ENCODE assay signal across 8 cellular contexts in the genomic region with DNA sequence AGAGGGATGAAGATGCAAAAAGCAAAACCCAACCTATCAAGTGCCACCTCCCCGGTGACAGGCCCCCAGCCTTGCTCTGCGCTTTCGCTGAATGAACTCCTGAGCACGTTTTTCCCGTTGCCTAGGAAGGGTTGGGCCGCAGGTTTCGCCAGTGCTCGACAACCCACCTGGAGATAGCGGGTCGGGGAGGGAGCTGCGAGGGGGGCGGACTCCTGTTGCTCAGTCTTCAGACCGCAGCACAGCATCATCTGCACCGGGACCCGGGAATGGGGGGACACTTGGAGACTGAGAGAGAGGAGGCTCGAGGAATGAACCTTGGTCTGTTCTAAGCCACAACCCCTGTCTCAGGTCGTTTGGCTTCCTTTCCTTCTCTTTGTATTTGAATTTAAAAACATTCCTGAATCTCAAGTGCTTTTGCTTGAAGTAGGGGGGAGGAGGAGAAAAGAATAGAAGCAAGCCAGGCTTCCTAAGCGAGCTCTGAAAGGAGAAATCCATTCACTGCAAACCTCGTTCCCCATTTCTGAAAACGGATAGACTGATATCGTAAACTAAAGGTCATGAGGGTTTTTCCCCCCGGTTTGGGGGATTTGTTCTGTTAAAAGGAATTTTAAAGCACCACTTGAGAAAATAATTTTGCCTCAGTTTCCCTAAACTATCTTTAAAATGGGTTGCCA. TPM values are rescaled to one million over a fixed set of nuclear protein-coding genes. Genes with fewer than 3 reads are reported as not detected.
DNase-seq lines count a peak whose midpoint lies in the region; FAIRE-seq and TF ChIP-seq lines count a peak whose summit lies in the region.

No MANE protein-coding gene starts in this region.

- H3F3A ChIP-seq in SU-DHL-6 (ENCODE audit: insufficient read depth): 0 out of 2 replicates have a peak, but pooled peaks cover 3% of the 10 kb centered on the region

- no peaks in the 10 kb centered on the region for H3K4me1 ChIP-seq in mucosa of rectum (ENCODE audit: control insufficient read depth in 2 of 2, insufficient read depth in 2 of 2, low read length in 2 of 2)
- H3K4me1 ChIP-seq in small intestine (ENCODE audit: control insufficient read depth in 2 of 2, insufficient read depth in 1 of 2, low read depth in 1 of 2, low read length in 1 of 2): no peaks in the 10 kb centered on the region

- FAIRE-seq in small intestine (lab: Jason Lieb, UNC) (no peak), RCC 7860 (lab: Jason Lieb, UNC) (no peak)

- H3K9me3 ChIP-seq in SU-DHL-6 (ENCODE audit: insufficient read depth, low read length): no peaks in the 10 kb centered on the region
- no peaks in the 10 kb centered on the region for H3K9me3 ChIP-seq in mucosa of rectum (ENCODE audit: control insufficient read depth in 2 of 2, low read length in 2 of 2)
- H3K9me3 ChIP-seq in small intestine (ENCODE audit: control insufficient read depth, low read depth): no peaks in the 10 kb centered on the region

- H3K27me3 ChIP-seq in SU-DHL-6 (ENCODE audit: low read length): no peaks in the 10 kb centered on the region
- peaks cover 25 to 29% of the 10 kb centered on the region in 2 donors for H3K27me3 ChIP-seq in mucosa of rectum (ENCODE audit: control insufficient read depth in 2 of 2, insufficient read depth in 2 of 2, low read length in 2 of 2)
- H3K27me3 ChIP-seq in small intestine (ENCODE audit: control insufficient read depth in 2 of 2, insufficient read depth in 2 of 2, low read length in 2 of 2): peaks cover 5 to 7% of the 10 kb centered on the region in 2 donors

- 8 to 12% (median 8%) methylated on average over 22 of the region's 22 CpGs for WGBS in small intestine, 3 donors

- no peaks in the 10 kb centered on the region for H3K36me3 ChIP-seq in SU-DHL-6 (ENCODE audit: low read length)
- no peaks in the 10 kb centered on the region for H3K36me3 ChIP-seq in mucosa of rectum (ENCODE audit: control insufficient read depth in 2 of 2, insufficient read depth in 2 of 2, low read length in 2 of 2)
- no peaks in the 10 kb centered on the region for H3K36me3 ChIP-seq in small intestine (ENCODE audit: control insufficient read depth in 2 of 2, insufficient read depth in 2 of 2, low read length in 2 of 2)

- no peak overlapping the region for H2AFZ ChIP-seq in SU-DHL-6 (ENCODE audit: low read depth, low read length, severe bottlenecking)

- H3K4me3 ChIP-seq in SU-DHL-6 (ENCODE audit: insufficient read depth, low read length, poor library complexity, severe bottlenecking): no peak overlapping the region
- H3K4me3 ChIP-seq in mucosa of rectum (ENCODE audit: low read length in 2 of 2): peak overlapping the region; percentile 53 to 57
- no peak overlapping the region for H3K4me3 ChIP-seq in small intestine (ENCODE audit: low read depth in 1 of 2, low read length in 2 of 2)

- H3K4me2 ChIP-seq in SU-DHL-6 (ENCODE audit: low read depth, low read length, poor library complexity, severe bottlenecking): peak overlapping the region; percentile 52

- H3K9ac ChIP-seq in SU-DHL-6 (ENCODE audit: low read length): no peak overlapping the region
- no peak overlapping the region for H3K9ac ChIP-seq in mucosa of rectum (ENCODE audit: low read depth in 1 of 2, low read length in 2 of 2)

- H4K20me1 ChIP-seq in SU-DHL-6 (ENCODE audit: low read depth, low read length): no peaks in the 10 kb centered on the region

- peaks cover 28% of the 10 kb centered on the region for H3K4me1 Mint-ChIP-seq in dendritic cell treated with granulocyte-macrophage colony-stimulating factor and Interleukin-4, amounts not matched to agents 40 ng/mL and 50 ng/mL, for 4 days (ENCODE audit: low read depth)

- no peaks in the 10 kb centered on the region for H3K9me3 Mint-ChIP-seq in dendritic cell treated with granulocyte-macrophage colony-stimulating factor and Interleukin-4, amounts not matched to agents 40 ng/mL and 50 ng/mL, for 4 days

- no peaks in the 10 kb centered on the region for H3K9me2 ChIP-seq in SU-DHL-6 (replicated peaks; ENCODE audit: insufficient read depth, low read length)

- DNase-seq in GM20000 (ENCODE audit: low spot score) (peak; percentile 25), mesenteric fat pad (ENCODE audit: low spot score) (no peak), small intestine (no peak), RCC 7860 (ENCODE audit: low spot score) (no peak)

- intact Hi-C loops in dendritic cell treated with granulocyte-macrophage colony-stimulating factor and Interleukin-4, amounts not matched to agents 40 ng/mL and 50 ng/mL, for 4 days (cut with micrococcal nuclease): loop anchor here (5.0 to 10.0 kb wide), 2 partner anchors 134 to 252 kb away; no protein-coding TSS in a partner anchor

- H3K27me3 Mint-ChIP-seq in dendritic cell treated with granulocyte-macrophage colony-stimulating factor and Interleukin-4, amounts not matched to agents 40 ng/mL and 50 ng/mL, for 4 days: peaks cover 72% of the 10 kb centered on the region

- H3K27ac ChIP-seq in SU-DHL-6 (ENCODE audit: low read depth, low read length) (no peak overlapping the region), mucosa of rectum (ENCODE audit: low read depth in 2 of 2, low read length in 2 of 2) (no peak overlapping the region), temporal lobe (ENCODE audit: low read depth, low read length) (peak overlapping the region; percentile 90), small intestine (ENCODE audit: low read depth in 1 of 2, low read length in 1 of 2) (no peak overlapping the region)

- no peak overlapping the region for H3K27ac Mint-ChIP-seq in dendritic cell treated with granulocyte-macrophage colony-stimulating factor and Interleukin-4, amounts not matched to agents 40 ng/mL and 50 ng/mL, for 4 days

- no peak for TF ChIP-seq CTCF in GM20000 (IDR thresholded peaks at IDR 0.05; ENCODE audit: extremely low read depth, missing control alignments)
- no peak for TF ChIP-seq CTCF in SU-DHL-6 (IDR thresholded peaks at IDR 0.05; ENCODE audit: insufficient read depth, low read length, poor library complexity, severe bottlenecking)

- H3K79me2 ChIP-seq in SU-DHL-6 (ENCODE audit: insufficient read depth, low read length): no peaks in the 10 kb centered on the region

- peak overlapping the region; percentile 72 for H3K4me3 Mint-ChIP-seq in dendritic cell treated with granulocyte-macrophage colony-stimulating factor and Interleukin-4, amounts not matched to agents 40 ng/mL and 50 ng/mL, for 4 days

- H3K36me3 Mint-ChIP-seq in dendritic cell treated with granulocyte-macrophage colony-stimulating factor and Interleukin-4, amounts not matched to agents 40 ng/mL and 50 ng/mL, for 4 days (ENCODE audit: low read depth): no peaks in the 10 kb centered on the region

RNA-seq across cellular contexts. Expression of a gene that starts 1.2 kb away (rescaled TPM):
- total RNA-seq in temporal lobe: 18.2 TPM
- total RNA-seq in mesenteric fat pad: not detected
- under 1 TPM in 2 of 3 donors, not detected in 1; 0.27 to 0.61 TPM for polyA plus RNA-seq in small intestine

Comparison
In these comparisons a context has a peak if more than half of its experiments do, and no peak if none do; other contexts are left out.
1. H3K4me3 ChIP-seq: peak in mucosa of rectum (2 of 2); none in SU-DHL-6 (single experiment) and small intestine (0 of 2).
2. RNA of a gene that starts 1.2 kb away (total RNA-seq): 18.2 TPM in temporal lobe (single experiment); not detected in mesenteric fat pad (single experiment); every median in the first group is over 10 times any median in the second.